ENCODE assay signal across 26 cellular contexts in the genomic region with DNA sequence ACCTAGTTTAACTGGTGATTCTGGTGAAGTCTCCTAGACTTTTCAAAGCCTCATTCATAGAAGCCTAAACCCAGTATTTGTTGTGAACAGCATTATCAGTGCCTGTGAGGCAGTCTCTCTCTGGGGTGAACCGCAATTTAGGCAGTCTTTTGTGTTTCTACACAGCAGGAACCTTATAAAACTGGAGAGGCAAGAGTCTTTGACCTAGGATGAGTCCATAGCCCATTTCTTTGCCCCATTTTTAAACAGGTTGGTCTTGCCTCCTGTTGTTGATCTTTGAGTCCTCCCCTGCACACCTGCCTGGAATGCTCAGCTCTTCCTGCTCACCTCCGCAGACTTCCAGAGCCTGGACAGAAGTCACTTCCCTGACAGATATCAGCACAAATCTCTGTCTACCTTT.
"Had no signal": no experiment of that assay in that cellular context is flagged by ENCODE, and none has a peak within 500 bp of the region (broad histone marks: within the 10 kb centered on the region; RNA-seq: fewer than 3 reads in every experiment).

No MANE protein-coding gene starts in this region.

- H3K9me3 ChIP-seq: esophagus muscularis mucosa, heart right ventricle, left lung, mucosa of descending colon, ovary, psoas muscle, thoracic aorta, tibial nerve, upper lobe of right lung, uterus had no signal

- H3K9me3 Mint-ChIP-seq: naive B cell; nephron progenitor cell; stimulated activated naive CD8-positive, alpha-beta T cell treated with anti-CD3 and anti-CD28 coated beads, Interleukin-15, Interleukin-2, amounts not matched to agents 100 ng/mL and 50 ng/mL, for 24 hours had no signal

- H3K4me3 ChIP-seq: esophagus muscularis mucosa, heart right ventricle, left lung, mucosa of descending colon, ovary, psoas muscle, skin epidermis, thoracic aorta, tibial nerve, upper lobe of right lung, uterus had no signal

- H3K4me1 ChIP-seq: foreskin keratinocyte, left lung, upper lobe of right lung had no signal

- H3K4me1 Mint-ChIP-seq: naive B cell; stimulated activated naive B cell treated with anti-CD40 and anti-IgM and Interleukin-4, amounts not matched to agents 10 μg/mL and 1 μg/mL and 100 μg/mL, for 72 hours had no signal

- H3K4me3 Mint-ChIP-seq: naive B cell; nephron progenitor cell; stimulated activated naive B cell treated with anti-CD40 and anti-IgM and Interleukin-4, amounts not matched to agents 10 μg/mL and 1 μg/mL and 100 μg/mL, for 72 hours; stimulated activated naive CD8-positive, alpha-beta T cell treated with anti-CD3 and anti-CD28 coated beads, Interleukin-15, Interleukin-2, amounts not matched to agents 100 ng/mL and 50 ng/mL, for 24 hours had no signal

- H3K27me3 ChIP-seq: esophagus muscularis mucosa, foreskin keratinocyte, left lung, ovary, tibial nerve, upper lobe of right lung, uterus had no signal

- H3K36me3 Mint-ChIP-seq: naive B cell; stimulated activated naive B cell treated with anti-CD40 and anti-IgM and Interleukin-4, amounts not matched to agents 10 μg/mL and 1 μg/mL and 100 μg/mL, for 72 hours had no signal

- DNase-seq: effector CD8-positive, alpha-beta T cell; foreskin keratinocyte; glutamatergic neuron; heart right ventricle; hippocampal formation; left cardiac atrium; left lung; mammary epithelial cell; mucosa of descending colon; naive B cell; nephron progenitor cell; occipital lobe; ovary; posterior cingulate gyrus; psoas muscle; right cardiac atrium; stimulated activated CD4-positive, alpha-beta T cell treated with anti-CD3 and anti-CD28 coated beads, Interleukin-15, amount 100 ng/mL, for 24 hours; stimulated activated CD4-positive, alpha-beta T cell treated with anti-CD3 and anti-CD28 coated beads, Interleukin-2, amount 100 ng/mL, for 48 hours; stimulated activated naive B cell treated with anti-CD40 and anti-IgM and Interleukin-4, amounts not matched to agents 10 μg/mL and 1 μg/mL and 100 μg/mL, for 72 hours; upper lobe of right lung; uterus had no signal

- H3K27ac ChIP-seq: esophagus muscularis mucosa, foreskin keratinocyte, heart right ventricle, left lung, ovary, psoas muscle, skin epidermis, thoracic aorta, tibial nerve, upper lobe of right lung, uterus had no signal

- H3K36me3 ChIP-seq: esophagus muscularis mucosa, heart right ventricle, left lung, ovary, thoracic aorta, tibial nerve, upper lobe of right lung, uterus had no signal

- H3K27ac Mint-ChIP-seq: naive B cell; nephron progenitor cell; stimulated activated naive B cell treated with anti-CD40 and anti-IgM and Interleukin-4, amounts not matched to agents 10 μg/mL and 1 μg/mL and 100 μg/mL, for 72 hours; stimulated activated naive CD8-positive, alpha-beta T cell treated with anti-CD3 and anti-CD28 coated beads, Interleukin-15, Interleukin-2, amounts not matched to agents 100 ng/mL and 50 ng/mL, for 24 hours had no signal

- ATAC-seq: foreskin keratinocyte; heart right ventricle; left cardiac atrium; left lung; mucosa of descending colon; psoas muscle; right cardiac atrium; stimulated activated naive B cell treated with anti-CD40 and anti-IgM and Interleukin-4, amounts not matched to agents 10 μg/mL and 1 μg/mL and 100 μg/mL, for 72 hours; upper lobe of right lung had no signal

- H3K27me3 Mint-ChIP-seq: stimulated activated naive B cell treated with anti-CD40 and anti-IgM and Interleukin-4, amounts not matched to agents 10 μg/mL and 1 μg/mL and 100 μg/mL, for 72 hours had no signal
